ENCODE assay signal across 8 cellular contexts in the genomic region with DNA sequence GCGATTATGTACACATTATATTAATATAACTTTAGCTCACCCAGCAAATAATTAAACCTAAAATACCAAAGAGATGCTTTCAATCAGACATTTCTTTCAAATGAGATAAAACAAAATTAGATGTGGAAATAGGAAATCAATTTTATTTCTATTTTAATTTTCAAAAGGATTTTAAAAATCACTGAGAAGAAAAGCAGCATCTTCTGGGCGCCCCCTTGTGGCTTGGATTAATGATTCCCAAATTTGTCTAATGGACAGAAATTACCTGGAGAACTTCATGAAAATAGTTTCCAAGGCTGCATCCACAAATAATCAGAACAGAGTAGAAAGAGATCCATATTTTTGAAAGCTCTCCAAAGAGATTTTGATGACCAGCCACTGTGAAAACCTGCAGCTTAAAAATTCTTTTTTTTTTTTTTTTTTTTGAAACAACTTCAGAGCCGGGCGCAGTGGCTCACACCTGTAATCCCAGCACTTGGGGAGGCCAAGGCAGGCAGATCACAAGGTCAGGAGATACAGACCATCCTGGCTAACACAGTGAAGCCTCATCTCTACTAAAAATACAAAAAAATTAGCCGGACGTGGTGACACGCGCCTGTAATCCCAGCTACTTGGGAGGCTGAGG. TPM values are rescaled to one million over a fixed set of nuclear protein-coding genes. Genes with fewer than 3 reads are reported as not detected.
DNase-seq lines count a peak whose midpoint lies in the region; ATAC-seq and TF ChIP-seq lines count a peak whose summit lies in the region.

No MANE protein-coding gene starts in this region.

- TF ChIP-seq CTCF in glutamatergic neuron (IDR thresholded peaks at IDR 0.05; ENCODE audit: partially characterized antibody, unreplicated experiment) = peak; percentile 86

- H3K27me3 Mint-ChIP-seq in activated T-cell treated with anti-CD3 and anti-CD28 coated beads, Interleukin-2, amount 50 U/mL, for 72 hours (ENCODE audit: low read depth) = no peaks in the 10 kb centered on the region
- peaks cover 2% of the 10 kb centered on the region for H3K27me3 Mint-ChIP-seq in glutamatergic neuron (ENCODE audit: unreplicated experiment)

- no peak overlapping the region for H3K4me3 Mint-ChIP-seq in activated T-cell treated with anti-CD3 and anti-CD28 coated beads, Interleukin-2, amount 50 U/mL, for 72 hours
- no peak overlapping the region for H3K4me3 Mint-ChIP-seq in glutamatergic neuron (ENCODE audit: unreplicated experiment)

- no peaks in the 10 kb centered on the region for H3K36me3 Mint-ChIP-seq in activated T-cell treated with anti-CD3 and anti-CD28 coated beads, Interleukin-2, amount 50 U/mL, for 72 hours (ENCODE audit: insufficient read depth in 2 of 2)
- H3K36me3 Mint-ChIP-seq in glutamatergic neuron (ENCODE audit: unreplicated experiment) = no peaks in the 10 kb centered on the region

- DNase-seq in SHP77 (lab: John Stamatoyannopoulos, UW) (peak; percentile 0 to 2), SHP77 treated with DMSO at 0.1 percent for 48 hours (lab: John Stamatoyannopoulos, UW) (no peak), NCI-H1694 treated with DMSO at 0.1 percent for 48 hours (lab: John Stamatoyannopoulos, UW) (peak; percentile 7), glutamatergic neuron (peak; percentile 47)
- DNase-seq in activated T-cell treated with anti-CD3 and anti-CD28 coated beads, Interleukin-2, amount 50 U/mL, for 72 hours = peak; percentile 23 to 30
- DNase-seq in stimulated activated CD4-positive, alpha-beta T cell treated with anti-CD3 and anti-CD28 coated beads, Interleukin-15, amount 100 ng/mL, for 24 hours = peak; percentile 63

- H3K9me3 Mint-ChIP-seq in activated T-cell treated with anti-CD3 and anti-CD28 coated beads, Interleukin-2, amount 50 U/mL, for 72 hours = no peaks in the 10 kb centered on the region
- H3K9me3 Mint-ChIP-seq in glutamatergic neuron (ENCODE audit: unreplicated experiment) = peaks cover 5% of the 10 kb centered on the region

- H3K4me1 Mint-ChIP-seq in activated T-cell treated with anti-CD3 and anti-CD28 coated beads, Interleukin-2, amount 50 U/mL, for 72 hours (ENCODE audit: low read depth) = peaks cover 25% of the 10 kb centered on the region
- H3K4me1 Mint-ChIP-seq in glutamatergic neuron (ENCODE audit: low read depth, unreplicated experiment) = peaks cover 40% of the 10 kb centered on the region

- H3K27ac Mint-ChIP-seq in activated T-cell treated with anti-CD3 and anti-CD28 coated beads, Interleukin-2, amount 50 U/mL, for 72 hours = no peak overlapping the region
- H3K27ac Mint-ChIP-seq in glutamatergic neuron (ENCODE audit: unreplicated experiment) = no peak overlapping the region

- no peak for ATAC-seq in activated T-cell treated with anti-CD3 and anti-CD28 coated beads, Interleukin-2, amount 50 U/mL, for 72 hours (replicated peaks in 1 of 2)
- ATAC-seq in GM19395 (IDR thresholded peaks at IDR 0.05; ENCODE audit: unreplicated experiment) (no peak), HG03565 (IDR thresholded peaks at IDR 0.05; ENCODE audit: unreplicated experiment) (no peak)

RNA-seq across cellular contexts. Expression of gene CEMIP2, which starts 50.9 kb away (rescaled TPM):
- 10 to 100 TPM; 46.7 to 62.2 TPM for total RNA-seq in activated T-cell treated with anti-CD3 and anti-CD28 coated beads, Interleukin-2, amount 50 U/mL, for 72 hours
- 122 TPM for total RNA-seq in glutamatergic neuron (ENCODE audit: unreplicated experiment)
